In genomic region chr18:77671456-77672167, GRCh38 we compare ENCODE assay signal across 27 cellular contexts.
DNase-seq lines count a peak whose midpoint lies in the region; ATAC-seq and TF ChIP-seq lines count a peak whose summit lies in the region.
"Had no signal": no experiment of that assay in that cellular context is flagged by ENCODE, and none has a peak within 500 bp of the region (broad histone marks: within the 10 kb centered on the region; RNA-seq: fewer than 3 reads in every experiment).

No MANE protein-coding gene starts in this region.

- H2BK5ac ChIP-seq in mesendoderm (ENCODE audit: low read length) = no peak overlapping the region

- no peaks in the 10 kb centered on the region for H3K36me3 ChIP-seq in H7 (replicated peaks; ENCODE audit: control insufficient read depth, insufficient read depth, low read length)
- H3K36me3 ChIP-seq in mesendoderm (ENCODE audit: control insufficient read depth, insufficient read depth, low read length) = no peaks in the 10 kb centered on the region
- H3K36me3 ChIP-seq: heart right ventricle, left ventricle myocardium inferior, pancreas, right lobe of liver, thyroid gland had no signal

- no TSS peak for BruUV-seq in Calu3 (replicated peaks; lab: Mats Ljungman, UMichigan)

- no peak overlapping the region for H2BK120ac ChIP-seq in mesendoderm (ENCODE audit: low read depth, low read length)

- H3K4me1 Mint-ChIP-seq in WTC11 (peaks cover 19% of the 10 kb centered on the region), Calu3 (ENCODE audit: low read depth, unreplicated experiment) (no peaks in the 10 kb centered on the region)
- peaks cover 3% of the 10 kb centered on the region for H3K4me1 Mint-ChIP-seq in stimulated activated naive CD8-positive, alpha-beta T cell treated with anti-CD3 and anti-CD28 coated beads, Interleukin-15, amount 100 ng/mL, for 72 hours
- H3K4me1 Mint-ChIP-seq: activated CD8-positive, alpha-beta memory T cell treated with anti-CD3 and anti-CD28 coated beads, Interleukin-2, amount 10 ng/mL, durations not matched to agents 7 days and 5 days; activated T-helper 17 cell treated with anti-CD3 and anti-CD28 coated beads, Interleukin-2, amount 50 U/mL, for 72 hours had no signal

- no peak overlapping the region for H3K18ac ChIP-seq in mesendoderm (ENCODE audit: low read length)

- intact Hi-C loops in Calu3 (cut with micrococcal nuclease; ENCODE audit: unreplicated experiment) = no loop called here

- H2AK5ac ChIP-seq in mesendoderm (ENCODE audit: low read length) = no peak overlapping the region

- no peak overlapping the region for H3K27ac ChIP-seq in mesendoderm (ENCODE audit: low read depth, low read length)
- H3K27ac ChIP-seq: GM23248, heart right ventricle, left ventricle myocardium inferior, pancreas, right lobe of liver, SK-N-MC, thyroid gland had no signal

- H3K4me2 ChIP-seq in mesendoderm (ENCODE audit: low read length) = no peak overlapping the region

- H3K4me1 ChIP-seq in mesendoderm (ENCODE audit: control insufficient read depth, low read depth, low read length) = no peaks in the 10 kb centered on the region
- H3K4me1 ChIP-seq: heart right ventricle, left ventricle myocardium inferior, pancreas, right lobe of liver, thyroid gland had no signal

- H3K36me3 Mint-ChIP-seq in WTC11 (0 out of 2 replicates have a peak, but pooled peaks cover 4% of the 10 kb centered on the region), Calu3 (ENCODE audit: insufficient read depth, unreplicated experiment) (no peaks in the 10 kb centered on the region)
- H3K36me3 Mint-ChIP-seq: activated CD8-positive, alpha-beta memory T cell treated with anti-CD3 and anti-CD28 coated beads, Interleukin-2, amount 10 ng/mL, durations not matched to agents 7 days and 5 days; activated naive CD8-positive, alpha-beta T cell treated with anti-CD3 and anti-CD28 coated beads for 36 hours; naive thymus-derived CD4-positive, alpha-beta T cell had no signal

- H3K23ac ChIP-seq in mesendoderm (ENCODE audit: low read length) = no peak overlapping the region

- no peak overlapping the region for H3K4ac ChIP-seq in mesendoderm (ENCODE audit: low read depth, low read length)

- no peaks in the 10 kb centered on the region for H3K27me3 ChIP-seq in H7 (ENCODE audit: control insufficient read depth, insufficient read depth, low read length)
- H3K27me3 ChIP-seq in mesendoderm (ENCODE audit: insufficient read depth, low read length, poor library complexity) = no peaks in the 10 kb centered on the region
- H3K27me3 ChIP-seq: right lobe of liver, thyroid gland had no signal

- H3K9ac ChIP-seq in mesendoderm (ENCODE audit: low read length) = no peak overlapping the region
- H3K9ac ChIP-seq: GM23248 had no signal

- H4K8ac ChIP-seq in mesendoderm (ENCODE audit: low read depth, low read length) = no peak overlapping the region

- H4K5ac ChIP-seq in mesendoderm (ENCODE audit: low read length) = no peak overlapping the region

- H3K79me2 ChIP-seq in mesendoderm (ENCODE audit: control insufficient read depth, insufficient read depth, low read length) = no peaks in the 10 kb centered on the region

- H3K4me3 ChIP-seq in H7 (ENCODE audit: insufficient read depth, low read depth, low read length) (peak overlapping the region; percentile 2; the same call in 1 of the 2 replicates), mesendoderm (ENCODE audit: low read length) (no peak overlapping the region)
- H3K4me3 ChIP-seq: GM23248, heart right ventricle, left ventricle myocardium inferior, pancreas, right lobe of liver, SK-N-MC, thyroid gland had no signal

- no peak overlapping the region for H3K27ac Mint-ChIP-seq in WTC11
- no peak overlapping the region for H3K27ac Mint-ChIP-seq in stimulated activated naive CD8-positive, alpha-beta T cell treated with anti-CD3 and anti-CD28 coated beads, Interleukin-15, amount 100 ng/mL, for 72 hours
- no peak overlapping the region for H3K27ac Mint-ChIP-seq in Calu3 (ENCODE audit: unreplicated experiment)
- H3K27ac Mint-ChIP-seq: activated CD8-positive, alpha-beta memory T cell treated with anti-CD3 and anti-CD28 coated beads, Interleukin-2, amount 10 ng/mL, durations not matched to agents 7 days and 5 days; activated naive CD8-positive, alpha-beta T cell treated with anti-CD3 and anti-CD28 coated beads for 36 hours; activated T-helper 17 cell treated with anti-CD3 and anti-CD28 coated beads, Interleukin-2, amount 50 U/mL, for 72 hours; stimulated activated naive CD8-positive, alpha-beta T cell treated with anti-CD3 and anti-CD28 coated beads, Interleukin-15, Interleukin-2, amounts not matched to agents 100 ng/mL and 50 ng/mL, for 24 hours had no signal

- H3K27me3 Mint-ChIP-seq in WTC11 (ENCODE audit: low read depth) = peaks cover 3% of the 10 kb centered on the region; the same call in 1 of the 2 replicates
- H3K27me3 Mint-ChIP-seq in stimulated activated naive CD8-positive, alpha-beta T cell treated with anti-CD3 and anti-CD28 coated beads, Interleukin-15, amount 100 ng/mL, for 72 hours = peaks cover 28% of the 10 kb centered on the region
- H3K27me3 Mint-ChIP-seq in Calu3 (ENCODE audit: unreplicated experiment) = no peaks in the 10 kb centered on the region

- no peak for TF ChIP-seq CTCF in WTC11 (IDR thresholded peaks at IDR 0.05)
- TF ChIP-seq CTCF in Calu3 (IDR thresholded peaks at IDR 0.05; ENCODE audit: unreplicated experiment) = no peak

- H3K79me1 ChIP-seq in mesendoderm (ENCODE audit: low read length) = no peaks in the 10 kb centered on the region

- peak; percentile 86 for ATAC-seq in WTC11
- no peak for ATAC-seq in HG03108 (IDR thresholded peaks at IDR 0.05; ENCODE audit: unreplicated experiment)
- ATAC-seq in stimulated activated naive CD8-positive, alpha-beta T cell treated with anti-CD3 and anti-CD28 coated beads, Interleukin-15, amount 100 ng/mL, for 72 hours = no peak
- ATAC-seq: activated CD8-positive, alpha-beta memory T cell treated with anti-CD3 and anti-CD28 coated beads, Interleukin-2, amount 10 ng/mL, durations not matched to agents 7 days and 5 days; activated T-helper 17 cell treated with anti-CD3 and anti-CD28 coated beads, Interleukin-2, amount 50 U/mL, for 72 hours; heart right ventricle; naive thymus-derived CD4-positive, alpha-beta T cell; pancreas had no signal

- H3K56ac ChIP-seq in mesendoderm (ENCODE audit: low read length) = no peak overlapping the region

- H3K9me3 Mint-ChIP-seq in WTC11 = peaks cover 4% of the 10 kb centered on the region; the same call in 1 of the 2 replicates
- H3K9me3 Mint-ChIP-seq in stimulated activated naive CD8-positive, alpha-beta T cell treated with anti-CD3 and anti-CD28 coated beads, Interleukin-15, amount 100 ng/mL, for 72 hours = no peaks in the 10 kb centered on the region
- peaks cover 4% of the 10 kb centered on the region for H3K9me3 Mint-ChIP-seq in Calu3 (ENCODE audit: low read depth, unreplicated experiment)
- H3K9me3 Mint-ChIP-seq: activated naive CD8-positive, alpha-beta T cell treated with anti-CD3 and anti-CD28 coated beads for 36 hours; activated T-helper 17 cell treated with anti-CD3 and anti-CD28 coated beads, Interleukin-2, amount 50 U/mL, for 72 hours; stimulated activated naive CD8-positive, alpha-beta T cell treated with anti-CD3 and anti-CD28 coated beads, Interleukin-15, Interleukin-2, amounts not matched to agents 100 ng/mL and 50 ng/mL, for 24 hours had no signal

- no CpG with 5 or more reads among the region's 23 CpGs for WGBS in mesendoderm (ENCODE audit: extremely low coverage, insufficient coverage, low lambda C conversion rate)

- peak overlapping the region; percentile 10 for H3K4me3 Mint-ChIP-seq in WTC11
- no peak overlapping the region for H3K4me3 Mint-ChIP-seq in stimulated activated naive CD8-positive, alpha-beta T cell treated with anti-CD3 and anti-CD28 coated beads, Interleukin-15, amount 100 ng/mL, for 72 hours
- H3K4me3 Mint-ChIP-seq in Calu3 (ENCODE audit: low read depth, unreplicated experiment) = no peak overlapping the region
- H3K4me3 Mint-ChIP-seq: activated CD8-positive, alpha-beta memory T cell treated with anti-CD3 and anti-CD28 coated beads, Interleukin-2, amount 10 ng/mL, durations not matched to agents 7 days and 5 days; activated naive CD8-positive, alpha-beta T cell treated with anti-CD3 and anti-CD28 coated beads for 36 hours; activated T-helper 17 cell treated with anti-CD3 and anti-CD28 coated beads, Interleukin-2, amount 50 U/mL, for 72 hours; stimulated activated naive CD8-positive, alpha-beta T cell treated with anti-CD3 and anti-CD28 coated beads, Interleukin-15, Interleukin-2, amounts not matched to agents 100 ng/mL and 50 ng/mL, for 24 hours had no signal

- no peak overlapping the region for H2BK15ac ChIP-seq in mesendoderm (replicated peaks; ENCODE audit: low read depth)

- POLR2A ChIA-PET in WTC11 (lab: Charles Lee) = no interaction called here

- peak; percentile 43 for DNase-seq in DMS153 (lab: John Stamatoyannopoulos, UW)
- peak; percentile 77 for DNase-seq in H7
- peak; percentile 53 for DNase-seq in WTC11 (ENCODE audit: low spot score)
- peak; percentile 42 for DNase-seq in mesendoderm
- DNase-seq in stimulated activated naive CD8-positive, alpha-beta T cell treated with anti-CD3 and anti-CD28 coated beads, Interleukin-15, amount 100 ng/mL, for 72 hours = no peak
- DNase-seq in Calu3 = no peak
- DNase-seq: activated CD4-positive, alpha-beta T cell treated with anti-CD3 and anti-CD28 coated beads for 48 hours; activated CD8-positive, alpha-beta memory T cell treated with anti-CD3 and anti-CD28 coated beads, Interleukin-2, amount 10 ng/mL, durations not matched to agents 7 days and 5 days; activated naive CD8-positive, alpha-beta T cell treated with anti-CD3 and anti-CD28 coated beads for 36 hours; C1 segment of cervical spinal cord; cerebellar nuclear complex; foreskin fibroblast; GDM1; GM23248; heart right ventricle; Karpas-422; left ventricle myocardium inferior; NCI-H1694; pancreas; right lobe of liver; T-helper 2 cell; thyroid gland had no signal

- CTCF ChIA-PET in WTC11 (lab: Charles Lee) (interaction anchor here (0.6 to 1.1 kb wide), 2 partner anchors 460 to 506 kb away, joined by 3 read pairs; no protein-coding TSS in a partner anchor), Calu3 (lab: Charles Lee) (no interaction called here)

Comparison
In these comparisons a context has a peak if more than half of its experiments do, and no peak if none do; other contexts are left out.
1. DNase-seq: peak in DMS153 (single experiment), H7 (single experiment), WTC11 (single experiment) and mesendoderm (single experiment); none in stimulated activated naive CD8-positive, alpha-beta T cell treated with anti-CD3 and anti-CD28 coated beads, Interleukin-15, amount 100 ng/mL, for 72 hours (0 of 2) and Calu3 (single experiment).